7 cellular contexts compared by ENCODE assay signal in the genomic region with DNA sequence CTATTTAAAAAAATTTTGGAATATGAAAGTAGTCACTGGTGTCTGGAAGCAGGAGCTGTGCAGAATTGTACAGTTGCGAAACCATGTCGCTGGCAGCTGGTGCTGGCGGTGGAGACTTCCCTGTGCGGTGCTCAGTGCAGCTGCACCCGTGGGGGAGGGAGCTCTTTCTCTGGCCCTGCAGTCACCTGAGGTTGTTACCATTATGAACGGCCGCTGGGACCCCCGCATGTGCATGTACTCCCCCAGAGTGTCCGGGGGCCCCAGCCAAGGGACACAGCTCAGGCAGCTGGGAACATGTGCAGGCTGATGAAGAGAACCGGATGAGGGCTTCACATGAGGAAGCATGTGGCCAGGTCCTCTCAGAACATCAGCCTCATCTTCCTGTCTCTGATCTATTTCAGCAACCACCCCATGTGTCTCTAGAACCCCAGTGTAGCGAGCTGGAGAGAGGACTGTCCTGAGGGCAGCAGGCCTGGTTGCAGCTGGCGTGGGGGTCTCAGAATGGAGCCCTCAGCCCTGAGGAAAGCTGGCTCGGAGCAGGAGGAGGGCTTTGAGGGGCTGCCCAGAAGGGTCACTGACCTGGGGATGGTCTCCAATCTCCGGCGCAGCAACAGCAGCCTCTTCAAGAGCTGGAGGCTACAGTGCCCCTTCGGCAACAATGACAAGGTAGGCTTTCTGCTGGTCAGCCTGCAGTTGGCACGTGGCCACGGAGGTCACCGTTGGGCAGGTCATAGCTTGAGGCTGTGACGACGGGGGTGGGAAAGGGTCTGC. TPM values are rescaled to one million over a fixed set of nuclear protein-coding genes. Genes with fewer than 3 reads are reported as not detected.
A peak's percentile ranks its signal among the peaks of the same experiment; 100 is the strongest.
DNase-seq lines count a peak whose midpoint lies in the region; ATAC-seq and TF ChIP-seq lines count a peak whose summit lies in the region.

A gene (plus strand): TSS at position 422 of the 771 bp plus-strand sequence. CDS start 80 bp downstream, at position 502.

- TF ChIP-seq CTCF in cardiac fibroblast (IDR thresholded peaks at IDR 0.05; ENCODE audit: low read depth, low read length): no peak
- TF ChIP-seq CTCF in neutrophil (IDR thresholded peaks at IDR 0.05): no peak
- TF ChIP-seq CTCF in osteocyte (IDR thresholded peaks at IDR 0.05): no peak

- no peaks in the 10 kb centered on the region for H3K9me3 Mint-ChIP-seq in osteocyte (ENCODE audit: unreplicated experiment)

- peaks cover 17% of the 10 kb centered on the region for H3K27me3 ChIP-seq in neutrophil

- H3K27me3 Mint-ChIP-seq in osteocyte (ENCODE audit: unreplicated experiment): peaks cover 9% of the 10 kb centered on the region

- no peaks in the 10 kb centered on the region for H3K9me3 ChIP-seq in neutrophil

- H3K4me3 Mint-ChIP-seq in osteocyte (ENCODE audit: unreplicated experiment): no peak within 1 kb of the TSS

- DNase-seq in NOMO-1 treated with DMSO at 0.1 percent for 48 hours (lab: John Stamatoyannopoulos, UW; ENCODE audit: unreplicated experiment): peak; percentile 91
- DNase-seq in cardiac fibroblast (ENCODE audit: low read depth in 2 of 2): peak; percentile 43 to 54
- DNase-seq in osteocyte (ENCODE audit: extremely low spot score, unreplicated experiment): no peak
- DNase-seq in germinal center (ENCODE audit: low spot score): no peak

- no peak within 1 kb of the TSS for H3K27ac Mint-ChIP-seq in osteocyte (ENCODE audit: unreplicated experiment)

- H3K36me3 ChIP-seq in neutrophil: peaks cover 18% of the 10 kb centered on the region

- H3K36me3 Mint-ChIP-seq in osteocyte (ENCODE audit: unreplicated experiment): no peaks in the 10 kb centered on the region

- H3K4me1 ChIP-seq in neutrophil (ENCODE audit: control insufficient read depth in 1 of 2, insufficient read depth in 1 of 2, low read depth in 1 of 2, low read length in 1 of 2): peaks cover 75 to 76% of the 10 kb centered on the region in 2 experiments

- H3K4me3 ChIP-seq in cardiac fibroblast (replicated peaks in 1 of 2; ENCODE audit: low read depth in 2 of 2, low read length in 2 of 2) (no peak within 1 kb of the TSS), neutrophil (ENCODE audit: low read depth in 1 of 2, low read length in 1 of 2) (peak within 1 kb of the TSS; percentile 60 to 64)

- ATAC-seq in GM19452 (IDR thresholded peaks at IDR 0.05; ENCODE audit: unreplicated experiment) (peak; percentile 53), HG03280 (IDR thresholded peaks at IDR 0.05; ENCODE audit: unreplicated experiment) (no peak)

- no peaks in the 10 kb centered on the region for H3K4me1 Mint-ChIP-seq in osteocyte (ENCODE audit: unreplicated experiment)

- H3K27ac ChIP-seq in neutrophil: peak within 1 kb of the TSS; percentile 93

RNA-seq across cellular contexts. Expression of the gene that starts here (rescaled TPM):
- not detected in 2 replicates for total RNA-seq in osteocyte

Comparison
In these comparisons a context has a peak if more than half of its experiments do, and no peak if none do; other contexts are left out.
1. DNase-seq: peak in NOMO-1 treated with DMSO at 0.1 percent for 48 hours (single experiment) and cardiac fibroblast (2 of 2); none in osteocyte (single experiment) and germinal center (single experiment).
2. H3K4me3 ChIP-seq: peak in neutrophil (2 of 2); none in cardiac fibroblast (0 of 2).